ENCODE assay signal across 1 cellular context in the genomic region with DNA sequence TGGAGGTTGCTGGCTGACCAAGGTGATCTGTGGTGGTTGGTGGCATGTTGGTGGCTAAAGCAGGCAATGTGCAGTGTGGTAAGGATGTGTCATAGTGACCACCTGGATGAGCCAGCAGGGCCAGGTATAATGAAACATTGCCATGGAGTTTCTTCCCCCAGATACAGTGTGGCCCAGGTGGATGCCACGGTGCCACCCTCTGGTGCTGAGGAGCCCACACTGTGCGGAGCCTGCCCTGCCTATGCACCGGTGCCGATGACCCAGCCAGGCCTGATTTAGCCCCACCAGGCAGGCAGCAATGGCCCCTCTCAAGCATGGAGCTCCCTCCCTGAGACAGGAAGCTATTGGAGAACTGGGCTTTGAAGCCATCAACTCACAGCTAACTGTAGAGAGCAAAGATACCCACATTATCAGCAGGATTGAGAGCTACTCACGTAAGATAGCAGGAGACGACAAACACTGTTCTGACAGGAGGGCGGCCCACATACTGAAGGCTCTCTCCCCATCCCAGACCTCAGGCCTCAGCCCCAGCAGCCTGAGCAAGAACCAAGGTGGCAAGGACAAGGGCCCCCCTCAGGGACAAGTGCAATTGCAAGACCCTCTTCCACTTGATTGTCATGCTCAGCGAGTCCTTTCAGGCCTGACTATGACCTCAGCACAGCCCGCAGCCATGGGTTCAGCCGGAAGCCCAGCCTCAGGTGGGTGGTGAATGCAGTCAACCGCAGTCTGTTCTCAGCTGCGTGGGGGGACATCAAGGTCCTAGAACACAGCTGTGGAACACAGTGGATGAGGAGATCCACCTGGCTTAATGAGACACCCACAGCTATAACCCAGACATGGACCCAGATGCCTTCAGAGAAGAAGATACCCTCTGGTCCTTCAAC.
TF ChIP-seq lines count a peak whose summit lies in the region.

No MANE protein-coding gene starts in this region.

TF ChIP-seq in HepG2, 621 proteins besides CTCF, POLR2A, EP300 and RAD21 (continued from another document):
- TF ChIP-seq, protein P1, sequence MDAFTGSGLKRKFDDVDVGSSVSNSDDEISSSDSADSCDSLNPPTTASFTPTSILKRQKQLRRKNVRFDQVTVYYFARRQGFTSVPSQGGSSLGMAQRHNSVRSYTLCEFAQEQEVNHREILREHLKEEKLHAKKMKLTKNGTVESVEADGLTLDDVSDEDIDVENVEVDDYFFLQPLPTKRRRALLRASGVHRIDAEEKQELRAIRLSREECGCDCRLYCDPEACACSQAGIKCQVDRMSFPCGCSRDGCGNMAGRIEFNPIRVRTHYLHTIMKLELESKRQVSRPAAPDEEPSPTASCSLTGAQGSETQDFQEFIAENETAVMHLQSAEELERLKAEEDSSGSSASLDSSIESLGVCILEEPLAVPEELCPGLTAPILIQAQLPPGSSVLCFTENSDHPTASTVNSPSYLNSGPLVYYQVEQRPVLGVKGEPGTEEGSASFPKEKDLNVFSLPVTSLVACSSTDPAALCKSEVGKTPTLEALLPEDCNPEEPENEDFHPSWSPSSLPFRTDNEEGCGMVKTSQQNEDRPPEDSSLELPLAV (CRISPR knock-in tag; conservative IDR thresholded peaks at IDR 0.05; ENCODE audit: low read depth): no peak
- no peak for TF ChIP-seq JARID2 (CRISPR knock-in tag; IDR thresholded peaks at IDR 0.05; ENCODE audit: insufficient replicate concordance)
- no peak for TF ChIP-seq REPIN1 (CRISPR knock-in tag; IDR thresholded peaks at IDR 0.05; ENCODE audit: borderline replicate concordance, low read depth)
- no peak for TF ChIP-seq DNMT1 (CRISPR knock-in tag; IDR thresholded peaks at IDR 0.05)
- TF ChIP-seq, protein P2, sequence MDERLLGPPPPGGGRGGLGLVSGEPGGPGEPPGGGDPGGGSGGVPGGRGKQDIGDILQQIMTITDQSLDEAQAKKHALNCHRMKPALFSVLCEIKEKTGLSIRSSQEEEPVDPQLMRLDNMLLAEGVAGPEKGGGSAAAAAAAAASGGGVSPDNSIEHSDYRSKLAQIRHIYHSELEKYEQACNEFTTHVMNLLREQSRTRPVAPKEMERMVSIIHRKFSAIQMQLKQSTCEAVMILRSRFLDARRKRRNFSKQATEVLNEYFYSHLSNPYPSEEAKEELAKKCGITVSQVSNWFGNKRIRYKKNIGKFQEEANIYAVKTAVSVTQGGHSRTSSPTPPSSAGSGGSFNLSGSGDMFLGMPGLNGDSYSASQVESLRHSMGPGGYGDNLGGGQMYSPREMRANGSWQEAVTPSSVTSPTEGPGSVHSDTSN (CRISPR knock-in tag; IDR thresholded peaks at IDR 0.05): no peak
- no peak for TF ChIP-seq NFYB (CRISPR knock-in tag; IDR thresholded peaks at IDR 0.05)
- TF ChIP-seq, protein P3, sequence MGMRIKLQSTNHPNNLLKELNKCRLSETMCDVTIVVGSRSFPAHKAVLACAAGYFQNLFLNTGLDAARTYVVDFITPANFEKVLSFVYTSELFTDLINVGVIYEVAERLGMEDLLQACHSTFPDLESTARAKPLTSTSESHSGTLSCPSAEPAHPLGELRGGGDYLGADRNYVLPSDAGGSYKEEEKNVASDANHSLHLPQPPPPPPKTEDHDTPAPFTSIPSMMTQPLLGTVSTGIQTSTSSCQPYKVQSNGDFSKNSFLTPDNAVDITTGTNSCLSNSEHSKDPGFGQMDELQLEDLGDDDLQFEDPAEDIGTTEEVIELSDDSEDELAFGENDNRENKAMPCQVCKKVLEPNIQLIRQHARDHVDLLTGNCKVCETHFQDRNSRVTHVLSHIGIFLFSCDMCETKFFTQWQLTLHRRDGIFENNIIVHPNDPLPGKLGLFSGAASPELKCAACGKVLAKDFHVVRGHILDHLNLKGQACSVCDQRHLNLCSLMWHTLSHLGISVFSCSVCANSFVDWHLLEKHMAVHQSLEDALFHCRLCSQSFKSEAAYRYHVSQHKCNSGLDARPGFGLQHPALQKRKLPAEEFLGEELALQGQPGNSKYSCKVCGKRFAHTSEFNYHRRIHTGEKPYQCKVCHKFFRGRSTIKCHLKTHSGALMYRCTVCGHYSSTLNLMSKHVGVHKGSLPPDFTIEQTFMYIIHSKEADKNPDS (CRISPR knock-in tag; IDR thresholded peaks at IDR 0.05): no peak
- no peak for TF ChIP-seq RFX3 (CRISPR knock-in tag; IDR thresholded peaks at IDR 0.05)
- no peak for TF ChIP-seq TBX3 (IDR thresholded peaks at IDR 0.05; ENCODE audit: borderline replicate concordance)
